16 cellular contexts compared by ENCODE assay signal in genomic region chr11:68431984-68432600, GRCh38.
"Had no signal": no experiment of that assay in that cellular context is flagged by ENCODE, and none has a peak within 500 bp of the region (broad histone marks: within the 10 kb centered on the region; RNA-seq: fewer than 3 reads in every experiment).

No MANE protein-coding gene starts in this region.

- H3K9me3 ChIP-seq: adrenal gland, upper lobe of right lung had no signal

- H3K4me1 ChIP-seq: ascending aorta had no signal

- ATAC-seq: activated naive CD4-positive, alpha-beta T cell treated with anti-CD3 and anti-CD28 coated beads, Interleukin-2, amount 50 U/mL, for 72 hours; activated T-helper 17 cell treated with anti-CD3 and anti-CD28 coated beads, Interleukin-2, amount 50 U/mL, for 72 hours; foreskin keratinocyte; stimulated activated naive CD8-positive, alpha-beta T cell treated with anti-CD3 and anti-CD28 coated beads, Interleukin-15, Interleukin-2, amounts not matched to agents 100 U/mL and 50 U/mL, for 24 hours; upper lobe of right lung had no signal

- H3K4me3 ChIP-seq: adrenal gland, ascending aorta, spleen, upper lobe of right lung had no signal

- H3K27ac ChIP-seq: adrenal gland, ascending aorta, brain microvascular endothelial cell, foreskin keratinocyte, spleen, upper lobe of right lung had no signal

- DNase-seq: activated CD8-positive, alpha-beta memory T cell treated with anti-CD3 and anti-CD28 coated beads, Interleukin-2, amount 50 U/mL, for 4 hours; activated T-cell treated with anti-CD3 and anti-CD28 coated beads, Interleukin-2, amount 50 U/mL, for 24 hours; adrenal gland; brain microvascular endothelial cell; effector memory CD4-positive, alpha-beta T cell; foreskin keratinocyte; occipital lobe; posterior cingulate gyrus; spleen; stimulated activated CD4-positive, alpha-beta T cell treated with anti-CD3 and anti-CD28 coated beads, Interleukin-4, amount 100 ng/mL, for 24 hours; stimulated activated naive CD8-positive, alpha-beta T cell treated with anti-CD3 and anti-CD28 coated beads, Interleukin-15, Interleukin-2, amounts not matched to agents 100 U/mL and 50 U/mL, for 24 hours; T-helper 9 cell; upper lobe of right lung had no signal

- H3K27me3 ChIP-seq: adrenal gland, ascending aorta, brain microvascular endothelial cell, foreskin keratinocyte, spleen, upper lobe of right lung had no signal
